In the genomic region with DNA sequence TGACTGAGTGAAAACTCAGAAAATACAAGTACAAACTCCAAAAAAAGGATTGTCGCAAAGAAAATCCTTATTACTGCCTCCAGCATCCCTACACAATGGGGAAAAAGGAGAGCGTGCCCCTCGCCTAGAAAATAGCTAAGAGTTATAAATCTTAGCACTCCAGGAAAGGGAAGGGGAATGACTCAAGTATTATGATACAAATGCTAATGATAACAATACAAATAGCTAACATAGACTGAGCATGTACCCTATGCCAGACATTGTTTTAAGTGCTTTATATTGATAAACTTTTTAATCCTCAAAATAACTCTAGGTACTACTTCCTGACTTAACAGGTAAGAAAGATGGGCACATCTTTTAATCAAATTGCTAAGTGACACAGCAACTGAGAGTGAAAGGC, we compare ENCODE assay signal across 1 cellular context.
TF ChIP-seq lines count a peak whose summit lies in the region.

No MANE protein-coding gene starts in this region.

TF ChIP-seq in H1, 55 proteins besides CTCF, POLR2A, EP300 and RAD21:
- TF ChIP-seq HDAC2 (IDR thresholded peaks at IDR 0.05; ENCODE audit: borderline replicate concordance in 1 of 2, low read depth in 2 of 2, low read length in 2 of 2) (no peak), JUN (IDR thresholded peaks at IDR 0.05; ENCODE audit: low read depth, low read length) (no peak), SIN3A (conservative IDR thresholded peaks at IDR 0.05 in 1 of 2, IDR thresholded peaks at IDR 0.05 in 1 of 2; ENCODE audit: low read depth in 1 of 2, low read length in 2 of 2) (no peak), EZH2 (IDR thresholded peaks at IDR 0.05; ENCODE audit: low read depth, low read length, severe bottlenecking) (no peak), RXRA (IDR thresholded peaks at IDR 0.05; ENCODE audit: insufficient read depth, low read depth, low read length) (no peak), TCF12 (IDR thresholded peaks at IDR 0.05; ENCODE audit: low read depth, low read length) (no peak), CBX5 (IDR thresholded peaks at IDR 0.05; ENCODE audit: low read depth, low read length) (no peak), FOSL1 (IDR thresholded peaks at IDR 0.05; ENCODE audit: insufficient read depth, low read depth, low read length) (no peak)
- TF ChIP-seq, protein P1, sequence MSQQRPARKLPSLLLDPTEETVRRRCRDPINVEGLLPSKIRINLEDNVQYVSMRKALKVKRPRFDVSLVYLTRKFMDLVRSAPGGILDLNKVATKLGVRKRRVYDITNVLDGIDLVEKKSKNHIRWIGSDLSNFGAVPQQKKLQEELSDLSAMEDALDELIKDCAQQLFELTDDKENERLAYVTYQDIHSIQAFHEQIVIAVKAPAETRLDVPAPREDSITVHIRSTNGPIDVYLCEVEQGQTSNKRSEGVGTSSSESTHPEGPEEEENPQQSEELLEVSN (IDR thresholded peaks at IDR 0.05): no peak
